1 cellular context compared by ENCODE assay signal in genomic region chr2:44932079-44932478, GRCh38.
TF ChIP-seq lines count a peak whose summit lies in the region.

No MANE protein-coding gene starts in this region.

TF ChIP-seq in GM23338, 12 proteins besides CTCF, POLR2A, EP300 and RAD21 (continued from another document):
- TF ChIP-seq, protein P1, sequence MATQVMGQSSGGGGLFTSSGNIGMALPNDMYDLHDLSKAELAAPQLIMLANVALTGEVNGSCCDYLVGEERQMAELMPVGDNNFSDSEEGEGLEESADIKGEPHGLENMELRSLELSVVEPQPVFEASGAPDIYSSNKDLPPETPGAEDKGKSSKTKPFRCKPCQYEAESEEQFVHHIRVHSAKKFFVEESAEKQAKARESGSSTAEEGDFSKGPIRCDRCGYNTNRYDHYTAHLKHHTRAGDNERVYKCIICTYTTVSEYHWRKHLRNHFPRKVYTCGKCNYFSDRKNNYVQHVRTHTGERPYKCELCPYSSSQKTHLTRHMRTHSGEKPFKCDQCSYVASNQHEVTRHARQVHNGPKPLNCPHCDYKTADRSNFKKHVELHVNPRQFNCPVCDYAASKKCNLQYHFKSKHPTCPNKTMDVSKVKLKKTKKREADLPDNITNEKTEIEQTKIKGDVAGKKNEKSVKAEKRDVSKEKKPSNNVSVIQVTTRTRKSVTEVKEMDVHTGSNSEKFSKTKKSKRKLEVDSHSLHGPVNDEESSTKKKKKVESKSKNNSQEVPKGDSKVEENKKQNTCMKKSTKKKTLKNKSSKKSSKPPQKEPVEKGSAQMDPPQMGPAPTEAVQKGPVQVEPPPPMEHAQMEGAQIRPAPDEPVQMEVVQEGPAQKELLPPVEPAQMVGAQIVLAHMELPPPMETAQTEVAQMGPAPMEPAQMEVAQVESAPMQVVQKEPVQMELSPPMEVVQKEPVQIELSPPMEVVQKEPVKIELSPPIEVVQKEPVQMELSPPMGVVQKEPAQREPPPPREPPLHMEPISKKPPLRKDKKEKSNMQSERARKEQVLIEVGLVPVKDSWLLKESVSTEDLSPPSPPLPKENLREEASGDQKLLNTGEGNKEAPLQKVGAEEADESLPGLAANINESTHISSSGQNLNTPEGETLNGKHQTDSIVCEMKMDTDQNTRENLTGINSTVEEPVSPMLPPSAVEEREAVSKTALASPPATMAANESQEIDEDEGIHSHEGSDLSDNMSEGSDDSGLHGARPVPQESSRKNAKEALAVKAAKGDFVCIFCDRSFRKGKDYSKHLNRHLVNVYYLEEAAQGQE (IDR thresholded peaks at IDR 0.05; ENCODE audit: unreplicated experiment): no peak
- TF ChIP-seq EZH2phosphoT487 (IDR thresholded peaks at IDR 0.05; ENCODE audit: unreplicated experiment) (no peak), EZH2 (IDR thresholded peaks at IDR 0.05; ENCODE audit: low read depth, unreplicated experiment) (peak; percentile 58), ZNF114 (CRISPR knock-in tag; IDR thresholded peaks at IDR 0.05) (no peak), ZNF331 (CRISPR knock-in tag; IDR thresholded peaks at IDR 0.05; ENCODE audit: low read depth) (no peak)
- TF ChIP-seq, protein P2, sequence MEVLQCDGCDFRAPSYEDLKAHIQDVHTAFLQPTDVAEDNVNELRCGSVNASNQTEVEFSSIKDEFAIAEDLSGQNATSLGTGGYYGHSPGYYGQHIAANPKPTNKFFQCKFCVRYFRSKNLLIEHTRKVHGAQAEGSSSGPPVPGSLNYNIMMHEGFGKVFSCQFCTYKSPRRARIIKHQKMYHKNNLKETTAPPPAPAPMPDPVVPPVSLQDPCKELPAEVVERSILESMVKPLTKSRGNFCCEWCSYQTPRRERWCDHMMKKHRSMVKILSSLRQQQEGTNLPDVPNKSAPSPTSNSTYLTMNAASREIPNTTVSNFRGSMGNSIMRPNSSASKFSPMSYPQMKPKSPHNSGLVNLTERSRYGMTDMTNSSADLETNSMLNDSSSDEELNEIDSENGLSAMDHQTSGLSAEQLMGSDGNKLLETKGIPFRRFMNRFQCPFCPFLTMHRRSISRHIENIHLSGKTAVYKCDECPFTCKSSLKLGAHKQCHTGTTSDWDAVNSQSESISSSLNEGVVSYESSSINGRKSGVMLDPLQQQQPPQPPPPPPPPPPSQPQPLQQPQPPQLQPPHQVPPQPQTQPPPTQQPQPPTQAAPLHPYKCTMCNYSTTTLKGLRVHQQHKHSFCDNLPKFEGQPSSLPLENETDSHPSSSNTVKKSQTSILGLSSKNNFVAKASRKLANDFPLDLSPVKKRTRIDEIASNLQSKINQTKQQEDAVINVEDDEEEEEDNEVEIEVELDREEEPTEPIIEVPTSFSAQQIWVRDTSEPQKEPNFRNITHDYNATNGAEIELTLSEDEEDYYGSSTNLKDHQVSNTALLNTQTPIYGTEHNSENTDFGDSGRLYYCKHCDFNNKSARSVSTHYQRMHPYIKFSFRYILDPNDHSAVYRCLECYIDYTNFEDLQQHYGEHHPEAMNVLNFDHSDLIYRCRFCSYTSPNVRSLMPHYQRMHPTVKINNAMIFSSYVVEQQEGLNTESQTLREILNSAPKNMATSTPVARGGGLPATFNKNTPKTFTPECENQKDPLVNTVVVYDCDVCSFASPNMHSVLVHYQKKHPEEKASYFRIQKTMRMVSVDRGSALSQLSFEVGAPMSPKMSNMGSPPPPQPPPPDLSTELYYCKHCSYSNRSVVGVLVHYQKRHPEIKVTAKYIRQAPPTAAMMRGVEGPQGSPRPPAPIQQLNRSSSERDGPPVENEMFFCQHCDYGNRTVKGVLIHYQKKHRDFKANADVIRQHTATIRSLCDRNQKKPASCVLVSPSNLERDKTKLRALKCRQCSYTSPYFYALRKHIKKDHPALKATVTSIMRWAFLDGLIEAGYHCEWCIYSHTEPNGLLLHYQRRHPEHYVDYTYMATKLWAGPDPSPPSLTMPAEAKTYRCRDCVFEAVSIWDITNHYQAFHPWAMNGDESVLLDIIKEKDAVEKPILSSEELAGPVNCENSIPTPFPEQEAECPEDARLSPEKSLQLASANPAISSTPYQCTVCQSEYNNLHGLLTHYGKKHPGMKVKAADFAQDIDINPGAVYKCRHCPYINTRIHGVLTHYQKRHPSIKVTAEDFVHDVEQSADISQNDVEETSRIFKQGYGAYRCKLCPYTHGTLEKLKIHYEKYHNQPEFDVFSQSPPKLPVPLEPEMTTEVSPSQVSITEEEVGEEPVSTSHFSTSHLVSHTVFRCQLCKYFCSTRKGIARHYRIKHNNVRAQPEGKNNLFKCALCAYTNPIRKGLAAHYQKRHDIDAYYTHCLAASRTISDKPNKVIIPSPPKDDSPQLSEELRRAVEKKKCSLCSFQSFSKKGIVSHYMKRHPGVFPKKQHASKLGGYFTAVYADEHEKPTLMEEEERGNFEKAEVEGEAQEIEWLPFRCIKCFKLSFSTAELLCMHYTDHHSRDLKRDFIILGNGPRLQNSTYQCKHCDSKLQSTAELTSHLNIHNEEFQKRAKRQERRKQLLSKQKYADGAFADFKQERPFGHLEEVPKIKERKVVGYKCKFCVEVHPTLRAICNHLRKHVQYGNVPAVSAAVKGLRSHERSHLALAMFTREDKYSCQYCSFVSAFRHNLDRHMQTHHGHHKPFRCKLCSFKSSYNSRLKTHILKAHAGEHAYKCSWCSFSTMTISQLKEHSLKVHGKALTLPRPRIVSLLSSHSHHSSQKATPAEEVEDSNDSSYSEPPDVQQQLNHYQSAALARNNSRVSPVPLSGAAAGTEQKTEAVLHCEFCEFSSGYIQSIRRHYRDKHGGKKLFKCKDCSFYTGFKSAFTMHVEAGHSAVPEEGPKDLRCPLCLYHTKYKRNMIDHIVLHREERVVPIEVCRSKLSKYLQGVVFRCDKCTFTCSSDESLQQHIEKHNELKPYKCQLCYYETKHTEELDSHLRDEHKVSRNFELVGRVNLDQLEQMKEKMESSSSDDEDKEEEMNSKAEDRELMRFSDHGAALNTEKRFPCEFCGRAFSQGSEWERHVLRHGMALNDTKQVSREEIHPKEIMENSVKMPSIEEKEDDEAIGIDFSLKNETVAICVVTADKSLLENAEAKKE (CRISPR knock-in tag; IDR thresholded peaks at IDR 0.05): no peak
TF ChIP-seq in GM23338: peak in this region for 1.
